In the genomic region with DNA sequence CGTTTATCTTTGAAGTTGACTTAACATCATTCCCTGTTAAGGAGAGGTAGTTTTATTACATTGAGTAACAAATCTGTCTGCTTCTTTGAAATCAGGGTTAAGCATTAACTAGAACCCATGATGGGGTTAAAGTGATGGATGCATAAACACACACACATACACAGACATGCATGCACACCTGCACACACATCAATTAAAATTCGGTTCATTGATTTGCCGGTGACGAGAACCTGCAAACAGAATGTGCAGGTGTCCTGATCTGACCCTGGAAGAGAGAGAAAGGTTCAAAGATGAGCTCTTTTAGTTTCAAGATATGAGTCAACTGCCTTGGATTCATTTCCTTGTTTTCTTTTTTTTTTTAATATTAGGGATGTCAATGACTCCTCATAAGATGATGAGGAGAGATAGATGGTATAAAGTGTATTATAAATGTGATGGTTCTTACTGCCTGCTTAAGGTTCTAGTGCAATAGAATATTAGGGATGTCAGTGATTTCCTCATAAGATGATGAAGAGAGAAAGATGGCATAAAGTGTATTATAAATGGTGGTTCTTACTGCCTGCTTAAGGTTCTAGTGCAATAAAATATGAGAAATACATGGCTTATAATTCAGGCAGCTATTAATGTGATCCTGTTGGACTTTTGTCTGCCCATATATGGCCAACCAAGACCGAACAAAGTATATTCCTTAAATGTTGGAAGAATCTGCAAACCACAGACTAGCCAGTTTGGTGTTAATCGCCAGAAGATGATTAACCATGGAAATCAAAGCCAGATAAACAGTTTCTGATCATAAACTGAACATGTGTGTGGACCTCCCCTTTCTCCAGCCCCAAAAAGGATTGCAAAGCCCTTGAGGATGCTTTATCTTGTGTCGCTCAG, we compare ENCODE assay signal across 17 cellular contexts. TPM values are rescaled to one million over a fixed set of nuclear protein-coding genes. Genes with fewer than 3 reads are reported as not detected.
DNase-seq lines count a peak whose midpoint lies in the region; ATAC-seq and TF ChIP-seq lines count a peak whose summit lies in the region.
"Had no signal": no experiment of that assay in that cellular context is flagged by ENCODE, and none has a peak within 500 bp of the region (broad histone marks: within the 10 kb centered on the region; RNA-seq: fewer than 3 reads in every experiment).

No MANE protein-coding gene starts in this region.

- H3K27ac ChIP-seq in C4-2B (peak overlapping the region; percentile 92), rectal smooth muscle tissue (ENCODE audit: low read depth, low read length) (peak overlapping the region; percentile 57), body of pancreas (no peak overlapping the region)
- H3K27ac ChIP-seq: lower lobe of right lung, thoracic aorta had no signal

- ATAC-seq in SK-N-SH treated with all-trans-retinoic acid at 6 μM for 48 hours (peak; percentile 79), body of pancreas (no peak), GM19351 (IDR thresholded peaks at IDR 0.05; ENCODE audit: unreplicated experiment) (no peak)
- ATAC-seq: activated naive CD8-positive, alpha-beta T cell treated with anti-CD3 and anti-CD28 coated beads, Interleukin-2, amount 50 U/mL, for 24 hours; GM23338; natural killer cell had no signal

- DNase-seq in fibroblast of the aortic adventitia (ENCODE audit: low read depth): peak; percentile 50
- no peak for DNase-seq in activated CD4-positive, CD25-positive, alpha-beta regulatory T cell treated with anti-CD3 and anti-CD28 coated beads, Interleukin-2, amount 50 U/mL, for 72 hours
- DNase-seq in body of pancreas: no peak
- no peak for DNase-seq in activated CD8-positive, alpha-beta memory T cell treated with anti-CD3 and anti-CD28 coated beads for 24 hours
- DNase-seq: activated CD4-positive, alpha-beta T cell treated with anti-CD3 and anti-CD28 coated beads for 4 hours; activated naive CD8-positive, alpha-beta T cell treated with anti-CD3 and anti-CD28 coated beads, Interleukin-2, amount 50 U/mL, for 24 hours; erythroblast; natural killer cell; retina; T-helper 2 cell had no signal

- intact Hi-C loops in body of pancreas (cut with DNase I): no loop called here

- no peaks in the 10 kb centered on the region for H3K27me3 ChIP-seq in rectal smooth muscle tissue (ENCODE audit: control insufficient read depth, insufficient read depth, low read length)
- H3K27me3 ChIP-seq in body of pancreas: no peaks in the 10 kb centered on the region

- H3K9ac ChIP-seq in rectal smooth muscle tissue (ENCODE audit: low read length): no peak overlapping the region

- no peaks in the 10 kb centered on the region for H3K9me3 ChIP-seq in body of pancreas
- H3K9me3 ChIP-seq: lower lobe of right lung, thoracic aorta had no signal

- TF ChIP-seq CTCF in C4-2B (conservative IDR thresholded peaks at IDR 0.05): no peak
- TF ChIP-seq CTCF in fibroblast of the aortic adventitia (IDR thresholded peaks at IDR 0.05; ENCODE audit: insufficient read depth, low read length): no peak
- TF ChIP-seq CTCF in body of pancreas (IDR thresholded peaks at IDR 0.05): no peak

- no peak for TF ChIP-seq POLR2A in body of pancreas (IDR thresholded peaks at IDR 0.05)

- H3K4me3 ChIP-seq in fibroblast of the aortic adventitia (ENCODE audit: low read depth, low read length) (peak overlapping the region; percentile 15), rectal smooth muscle tissue (ENCODE audit: low read length) (no peak overlapping the region), body of pancreas (no peak overlapping the region)
- H3K4me3 ChIP-seq: GM23338, lower lobe of right lung, thoracic aorta had no signal

- no peaks in the 10 kb centered on the region for H3K36me3 ChIP-seq in rectal smooth muscle tissue (ENCODE audit: control insufficient read depth, insufficient read depth, low read length)
- H3K36me3 ChIP-seq in body of pancreas (replicated peaks in 1 of 2; ENCODE audit: insufficient read depth in 1 of 2, low read depth in 2 of 2): no peaks in the 10 kb centered on the region
- H3K36me3 ChIP-seq: lower lobe of right lung, thoracic aorta had no signal

- WGBS in body of pancreas, 2 donors: 49 to 65% methylated on average over 7 of the region's 7 CpGs

- peaks cover 10% of the 10 kb centered on the region for H3K4me1 ChIP-seq in rectal smooth muscle tissue (ENCODE audit: control insufficient read depth, insufficient read depth, low read length)
- H3K4me1 ChIP-seq in body of pancreas: no peaks in the 10 kb centered on the region
- H3K4me1 ChIP-seq: lower lobe of right lung had no signal

TF ChIP-seq in SK-N-SH treated with all-trans-retinoic acid at 6 μM for 48 hours, 23 proteins besides CTCF, POLR2A, EP300 and RAD21:
- no peak for TF ChIP-seq OSR1 (CRISPR knock-in tag; IDR thresholded peaks at IDR 0.05)
- peak; percentile 62; the same call in 1 of the 2 replicates for TF ChIP-seq TOX (CRISPR knock-in tag; IDR thresholded peaks at IDR 0.05; ENCODE audit: borderline replicate concordance)

RNA-seq across cellular contexts. Expression of gene CD99, which starts 14.1 kb away (rescaled TPM):
- 355 and 675 TPM in 2 replicates for total RNA-seq in fibroblast of the aortic adventitia (ENCODE audit: low replicate concordance)
- total RNA-seq in body of pancreas: 100 to 1,000 TPM; 126 to 183 TPM

Comparison
In these comparisons a context has a peak if more than half of its experiments do, and no peak if none do; other contexts are left out.
1. H3K27ac ChIP-seq: peak in C4-2B (single experiment) and rectal smooth muscle tissue (single experiment); none in body of pancreas (0 of 4).